29 cellular contexts compared by ENCODE assay signal in genomic region chr6:113772961-113773360, GRCh38.
"Had no signal": no experiment of that assay in that cellular context is flagged by ENCODE, and none has a peak within 500 bp of the region (broad histone marks: within the 10 kb centered on the region; RNA-seq: fewer than 3 reads in every experiment).

No MANE protein-coding gene starts in this region.

- H3K27me3 ChIP-seq: ascending aorta, body of pancreas, brain microvascular endothelial cell, breast epithelium had no signal

- DNase-seq: activated B cell treated with CpG ODN at 0.5 μM for 24 hours; activated CD4-positive, alpha-beta memory T cell treated with anti-CD3 and anti-CD28 coated beads for 36 hours; activated CD4-positive, alpha-beta T cell treated with anti-CD3 and anti-CD28 coated beads for 4 hours; activated CD4-positive, alpha-beta T cell treated with anti-CD3 and anti-CD28 coated beads, Interleukin-2, amount 10 ng/mL, durations not matched to agents 24 days and 14 days; activated CD4-positive, alpha-beta T cell treated with anti-CD3 and anti-CD28 coated beads, Interleukin-2, amount 50 U/mL, for 1 hour; activated CD4-positive, alpha-beta T cell treated with anti-CD3 and anti-CD28 coated beads, Interleukin-2, amount 50 U/mL, for 4 hours; activated CD4-positive, CD25-positive, alpha-beta regulatory T cell treated with anti-CD3 and anti-CD28 coated beads, Interleukin-2, amount 50 U/mL, for 72 hours; activated CD8-positive, alpha-beta memory T cell treated with anti-CD3 and anti-CD28 coated beads, Interleukin-2, amount 50 U/mL, for 4 hours; activated CD8-positive, alpha-beta T cell treated with anti-CD3 and anti-CD28 coated beads for 36 hours; activated effector memory CD4-positive, alpha-beta T cell treated with Interleukin-2 at 50 U/mL for 16 hours; activated gamma-delta T cell; activated naive CD4-positive, alpha-beta T cell treated with anti-CD3 and anti-CD28 coated beads, Interleukin-2, amount 10 ng/mL, durations not matched to agents 7 days and 5 days; activated naive CD4-positive, alpha-beta T cell treated with Interleukin-2 at 50 U/mL for 16 hours; activated naive CD8-positive, alpha-beta T cell treated with anti-CD3 and anti-CD28 coated beads, Interleukin-2, amount 10 ng/mL, durations not matched to agents 7 days and 5 days; activated naive CD8-positive, alpha-beta T cell treated with anti-CD3 and anti-CD28 coated beads, Interleukin-2, amount 50 U/mL, for 24 hours; activated T-cell treated with anti-CD3 and anti-CD28 coated beads, Interleukin-2, amount 50 U/mL, for 24 hours; activated T-cell treated with anti-CD3 and anti-CD28 coated beads, Interleukin-2, amount 50 U/mL, for 48 hours; amygdala; anterior cingulate cortex; body of pancreas; brain microvascular endothelial cell; central memory CD4-positive, alpha-beta T cell; T-helper 1 cell; T-helper 2 cell; T-helper 9 cell had no signal

- H3K36me3 ChIP-seq: ascending aorta, brain microvascular endothelial cell, breast epithelium had no signal

- H3K27ac ChIP-seq: ascending aorta, body of pancreas, brain microvascular endothelial cell, breast epithelium, VCaP had no signal

- ATAC-seq: activated CD8-positive, alpha-beta T cell treated with anti-CD3 and anti-CD28 coated beads for 36 hours; activated naive CD8-positive, alpha-beta T cell treated with anti-CD3 and anti-CD28 coated beads, Interleukin-2, amount 50 U/mL, for 24 hours; body of pancreas had no signal

- H3K4me1 ChIP-seq: ascending aorta, body of pancreas, breast epithelium had no signal

- H3K9me3 ChIP-seq: ascending aorta, body of pancreas, breast epithelium had no signal

- H3K4me3 ChIP-seq: ascending aorta, body of pancreas, breast epithelium had no signal

- FAIRE-seq: TTC549 had no signal
